ENCODE assay signal across 9 cellular contexts in the genomic region with DNA sequence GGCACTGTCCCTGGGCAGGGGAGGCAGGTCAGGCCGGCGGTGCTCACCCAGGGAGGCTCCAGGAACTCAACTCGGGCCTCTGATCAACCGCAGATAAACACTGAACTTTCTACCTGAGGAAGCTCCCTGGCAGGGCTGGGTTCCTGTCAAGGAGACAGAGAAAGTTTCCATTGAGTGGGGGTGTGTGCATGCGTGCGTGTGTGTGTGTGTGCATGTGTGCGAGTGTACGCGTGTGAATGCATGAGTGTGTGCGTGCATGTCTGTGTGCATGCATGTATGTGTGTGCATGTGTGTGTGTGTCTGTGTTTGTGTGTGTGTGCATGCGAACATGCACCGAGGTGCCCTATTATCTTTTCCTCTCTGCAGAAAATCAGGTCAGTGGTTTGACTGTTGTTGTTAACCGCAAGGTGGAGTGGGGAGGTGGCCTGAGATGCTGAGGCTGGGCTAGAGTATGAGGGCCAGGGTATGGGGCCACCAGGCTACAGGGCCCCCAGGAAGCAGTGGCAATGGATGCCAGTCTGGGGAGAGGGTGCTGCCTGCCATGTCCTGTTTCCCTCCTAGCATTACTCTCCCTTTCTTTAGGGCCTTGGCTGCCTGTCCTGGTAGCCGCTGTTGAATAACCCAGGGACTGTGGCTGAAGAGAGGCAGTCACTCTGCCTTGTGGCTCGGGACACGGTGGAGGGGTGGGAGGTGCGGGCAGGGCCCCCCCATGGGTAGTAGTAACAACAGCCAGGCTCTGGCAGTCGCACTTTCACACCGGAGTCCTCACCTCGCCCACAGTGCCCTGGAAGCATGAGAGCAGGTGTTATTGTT. TPM values are rescaled to one million over a fixed set of nuclear protein-coding genes. Genes with fewer than 3 reads are reported as not detected.
DNase-seq lines count a peak whose midpoint lies in the region; ATAC-seq lines count a peak whose summit lies in the region.
"Had no signal": no experiment of that assay in that cellular context is flagged by ENCODE, and none has a peak within 500 bp of the region (broad histone marks: within the 10 kb centered on the region; RNA-seq: fewer than 3 reads in every experiment).

No MANE protein-coding gene starts in this region.

- H3K27me3 ChIP-seq in stomach smooth muscle (ENCODE audit: control insufficient read depth in 1 of 2, insufficient read depth in 2 of 2, low read length in 2 of 2): no peaks in the 10 kb centered on the region

- H3K36me3 ChIP-seq in mesodermal cell (ENCODE audit: control insufficient read depth, insufficient read depth, low read length): no peaks in the 10 kb centered on the region
- H3K36me3 ChIP-seq in stomach smooth muscle (ENCODE audit: control insufficient read depth in 2 of 2, insufficient read depth in 2 of 2, low read length in 2 of 2): no peaks in the 10 kb centered on the region

- ATAC-seq in T-helper 17 cell (peak; percentile 74), HG02981 (IDR thresholded peaks at IDR 0.05; ENCODE audit: unreplicated experiment) (no peak), GM21529 (IDR thresholded peaks at IDR 0.05; ENCODE audit: unreplicated experiment) (no peak), GM18867 (IDR thresholded peaks at IDR 0.05; ENCODE audit: unreplicated experiment) (no peak), HG03565 (IDR thresholded peaks at IDR 0.05; ENCODE audit: unreplicated experiment) (no peak)

- H3K27ac ChIP-seq in mesodermal cell (ENCODE audit: low read depth, low read length, severe bottlenecking): peak overlapping the region; percentile 87
- H3K27ac ChIP-seq in stomach smooth muscle (ENCODE audit: low read length): peak overlapping the region; percentile 98

- 91 to 98% methylated on average over 14 to 20 of the region's 20 CpGs for WGBS in mesodermal cell (ENCODE audit: insufficient coverage in 2 of 2), 2 experiments

- peak overlapping the region; percentile 56 to 71 for H3K9ac ChIP-seq in stomach smooth muscle (ENCODE audit: low read length in 2 of 2)

- H3K9me3 ChIP-seq in T-helper 17 cell (ENCODE audit: control insufficient read depth, low read length, poor library complexity, severe bottlenecking) (no peaks in the 10 kb centered on the region), mesodermal cell (ENCODE audit: control insufficient read depth, low read length) (no peaks in the 10 kb centered on the region), stomach smooth muscle (ENCODE audit: control insufficient read depth in 2 of 2, low read length in 2 of 2) (no peaks in the 10 kb centered on the region)

- H3K9me3 Mint-ChIP-seq in activated naive CD4-positive, alpha-beta T cell treated with anti-CD3 and anti-CD28 coated beads, Interleukin-2, amount 50 U/mL, for 24 hours: no peaks in the 10 kb centered on the region

- H3K27ac Mint-ChIP-seq in T-helper 17 cell: peak overlapping the region; percentile 99
- H3K27ac Mint-ChIP-seq in activated naive CD4-positive, alpha-beta T cell treated with anti-CD3 and anti-CD28 coated beads, Interleukin-2, amount 50 U/mL, for 24 hours: peak overlapping the region; percentile 89

- no peaks in the 10 kb centered on the region for H3K27me3 Mint-ChIP-seq in T-helper 17 cell
- H3K27me3 Mint-ChIP-seq in activated naive CD4-positive, alpha-beta T cell treated with anti-CD3 and anti-CD28 coated beads, Interleukin-2, amount 50 U/mL, for 24 hours: no peaks in the 10 kb centered on the region

- peak; percentile 56 to 72 (median 57) for DNase-seq in T-helper 17 cell
- DNase-seq: NCI-H187 treated with DMSO at 0.1 percent for 48 hours had no signal

- peaks cover 21% of the 10 kb centered on the region for H3K4me1 ChIP-seq in mesodermal cell (ENCODE audit: control insufficient read depth, insufficient read depth, low read length, poor library complexity, severe bottlenecking)
- H3K4me1 ChIP-seq in stomach smooth muscle (ENCODE audit: control insufficient read depth, insufficient read depth, low read length): peaks cover 68% of the 10 kb centered on the region

- H3K4me3 ChIP-seq in mesodermal cell (ENCODE audit: extremely low read depth, insufficient read depth, low read length, poor library complexity, severe bottlenecking): no peak overlapping the region
- peak overlapping the region; percentile 11 to 15 for H3K4me3 ChIP-seq in stomach smooth muscle (ENCODE audit: low read length in 2 of 2)

- peaks cover 63% of the 10 kb centered on the region for H3K4me1 Mint-ChIP-seq in T-helper 17 cell
- peaks cover 89% of the 10 kb centered on the region for H3K4me1 Mint-ChIP-seq in activated naive CD4-positive, alpha-beta T cell treated with anti-CD3 and anti-CD28 coated beads, Interleukin-2, amount 50 U/mL, for 24 hours

- H3K4me3 Mint-ChIP-seq in T-helper 17 cell: peak overlapping the region; percentile 90
- H3K4me3 Mint-ChIP-seq in activated naive CD4-positive, alpha-beta T cell treated with anti-CD3 and anti-CD28 coated beads, Interleukin-2, amount 50 U/mL, for 24 hours: peak overlapping the region; percentile 74

- no peaks in the 10 kb centered on the region for H3K36me3 Mint-ChIP-seq in T-helper 17 cell (ENCODE audit: low read depth)
- no peaks in the 10 kb centered on the region for H3K36me3 Mint-ChIP-seq in activated naive CD4-positive, alpha-beta T cell treated with anti-CD3 and anti-CD28 coated beads, Interleukin-2, amount 50 U/mL, for 24 hours

RNA-seq across cellular contexts. Expression of a gene that starts 24.0 kb away (rescaled TPM):
- total RNA-seq in T-helper 17 cell: 100 to 1,000 TPM; 165 to 182 TPM
- polyA plus RNA-seq in mesodermal cell (2013, experiment 1 of 2): 0.26 TPM
- polyA plus RNA-seq in mesodermal cell (2013, experiment 2 of 2): 0.25 TPM

RNA-seq across cellular contexts. Expression of a gene that starts 39.8 kb away (rescaled TPM):
- total RNA-seq in T-helper 17 cell: 1 to 10 TPM in 1 of 2 donors, under 1 TPM in 1; 0.77 to 1.7 TPM
- polyA plus RNA-seq in mesodermal cell (2013, experiment 1 of 2): not detected
- not detected for polyA plus RNA-seq in mesodermal cell (2013, experiment 2 of 2)
